14 cellular contexts compared by ENCODE assay signal in genomic region chr17:49985310-49985990, GRCh38.
"Had no signal": no experiment of that assay in that cellular context is flagged by ENCODE, and none has a peak within 500 bp of the region (broad histone marks: within the 10 kb centered on the region; RNA-seq: fewer than 3 reads in every experiment).

No MANE protein-coding gene starts in this region.

- ATAC-seq: activated CD8-positive, alpha-beta memory T cell treated with anti-CD3 and anti-CD28 coated beads, Interleukin-2, amount 10 ng/mL, durations not matched to agents 7 days and 5 days; gastroesophageal sphincter; natural killer cell treated with Interleukin-12 subunit alpha and Interleukin-12 subunit beta and Interleukin-15 and Interleukin-18, amount 100 ng/mL, for 72 hours; psoas muscle; sciatic nerve; stimulated activated naive CD8-positive, alpha-beta T cell treated with anti-CD3 and anti-CD28 coated beads, Interleukin-15, amount 100 ng/mL, for 72 hours had no signal

- DNase-seq: activated CD4-positive, alpha-beta T cell treated with anti-CD3 and anti-CD28 coated beads for 1 hour; activated CD4-positive, alpha-beta T cell treated with anti-CD3 and anti-CD28 coated beads, Interleukin-2, amount 50 U/mL, for 48 hours; activated CD8-positive, alpha-beta memory T cell treated with anti-CD3 and anti-CD28 coated beads, Interleukin-2, amount 10 ng/mL, durations not matched to agents 7 days and 5 days; activated T-cell treated with anti-CD3 and anti-CD28 coated beads, Interleukin-2, amount 50 U/mL, for 48 hours; effector CD4-positive, alpha-beta T cell; left ventricle myocardium inferior; psoas muscle; stimulated activated CD4-positive, alpha-beta T cell treated with anti-CD3 and anti-CD28 coated beads, Interleukin-12 subunit alpha, Interleukin-12 subunit beta, amount 100 ng/mL, for 4 hours; stimulated activated naive CD8-positive, alpha-beta T cell treated with anti-CD3 and anti-CD28 coated beads, Interleukin-15, amount 100 ng/mL, for 72 hours; T1000; testis had no signal
